Comparison of ENCODE assay signal across 7 cellular contexts in the genomic region with DNA sequence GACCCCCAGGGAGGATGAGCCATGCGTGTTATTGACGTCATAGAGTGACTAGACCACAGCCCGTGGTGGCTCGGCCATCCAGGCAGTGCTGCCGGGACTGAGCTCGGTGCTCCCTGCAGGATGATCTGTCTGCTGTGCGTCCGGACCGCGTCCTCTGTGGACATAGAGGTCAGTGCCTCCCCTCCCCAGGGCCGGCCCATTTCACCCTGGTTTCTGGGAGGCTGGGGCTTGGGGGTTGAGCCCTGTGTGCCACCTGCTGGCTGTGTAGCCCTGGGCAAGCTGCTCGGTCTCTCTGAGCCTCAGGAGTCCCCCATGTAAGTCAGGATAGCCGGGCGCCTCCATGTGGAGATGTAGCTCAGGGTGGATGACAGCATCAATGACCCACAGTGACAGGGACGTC. TPM values are rescaled to one million over a fixed set of nuclear protein-coding genes. Genes with fewer than 3 reads are reported as not detected.
DNase-seq lines count a peak whose midpoint lies in the region; ATAC-seq, FAIRE-seq and TF ChIP-seq lines count a peak whose summit lies in the region.
"Had no signal": no experiment of that assay in that cellular context is flagged by ENCODE, and none has a peak within 500 bp of the region (broad histone marks: within the 10 kb centered on the region; RNA-seq: fewer than 3 reads in every experiment).

No MANE protein-coding gene starts in this region.

- H3K79me2 ChIP-seq in HCT116 (ENCODE audit: insufficient read depth, low read length) = no peaks in the 10 kb centered on the region
- H3K79me2 ChIP-seq in GM12878 (ENCODE audit: control insufficient read depth, insufficient read depth, low read length) = no peaks in the 10 kb centered on the region

- no peaks in the 10 kb centered on the region for H3K9me3 Mint-ChIP-seq in nephron progenitor cell
- H3K9me3 Mint-ChIP-seq in activated CD8-positive, alpha-beta memory T cell treated with anti-CD3 and anti-CD28 coated beads, Interleukin-2, amount 10 ng/mL, durations not matched to agents 7 days and 5 days (ENCODE audit: low read depth) = no peaks in the 10 kb centered on the region
- no peaks in the 10 kb centered on the region for H3K9me3 Mint-ChIP-seq in T-cell
- H3K9me3 Mint-ChIP-seq: stimulated activated naive CD8-positive, alpha-beta T cell treated with anti-CD3 and anti-CD28 coated beads, Interleukin-15, amount 100 ng/mL, for 72 hours had no signal

- no peak for TF ChIP-seq EP300 in GM12878 (IDR thresholded peaks at IDR 0.05; ENCODE audit: borderline replicate concordance in 1 of 2, control insufficient read depth in 1 of 2, low read depth in 2 of 2, low read length in 2 of 2)

- SMC1A ChIA-PET in GM12878 (lab: Charles Lee; ENCODE audit: uncharacterized antibody, unreplicated experiment) = no interaction called here

- no peak overlapping the region for H3K4me3 ChIP-seq in HCT116 (replicated peaks in 1 of 2; ENCODE audit: low read depth in 1 of 2, low read length in 2 of 2)
- no peak overlapping the region for H3K4me3 ChIP-seq in GM12878

- BruUV-seq in HCT116 (replicated peaks; lab: Mats Ljungman, UMichigan) (no TSS peak), GM12878 (replicated peaks; lab: Mats Ljungman, UMichigan) (no TSS peak)

- H3K27ac ChIP-seq in HCT116 (ENCODE audit: low read depth, low read length) (no peak overlapping the region), GM12878 (ENCODE audit: control insufficient read depth, insufficient read depth) (no peak overlapping the region)

- CTCF ChIA-PET in HCT116 (lab: Charles Lee) = interaction anchor here (0.7 kb wide), 1 partner anchor 9 kb away, joined by 3 read pairs; a partner anchor contains a TSS
- CTCF ChIA-PET in GM12878 (lab: Yijun Ruan, JAX) = interaction anchor here (1.0 to 1.7 kb wide), 3 partner anchors 24 to 170 kb away, joined by 3 to 6 read pairs (median 3); no protein-coding TSS in a partner anchor
- CTCF ChIA-PET in activated CD8-positive, alpha-beta memory T cell treated with anti-CD3 and anti-CD28 coated beads, Interleukin-2, amount 10 ng/mL, durations not matched to agents 7 days and 5 days (lab: Charles Lee) = interaction anchor here (1.1 to 1.4 kb wide), 3 partner anchors 34 to 93 kb away, joined by 3 to 4 read pairs (median 3); no protein-coding TSS in a partner anchor
- CTCF ChIA-PET in T-cell (lab: Charles Lee) = no interaction called here

- H3K36me3 ChIP-seq in HCT116 (ENCODE audit: control insufficient read depth in 1 of 2, insufficient read depth in 2 of 2, low read length in 2 of 2) (no peaks in the 10 kb centered on the region; a peak in 2 of 4 replicates), GM12878 (ENCODE audit: control insufficient read depth in 2 of 2, insufficient read depth in 2 of 2, low read length in 1 of 2) (peaks cover 2 to 11% of the 10 kb centered on the region in 2 experiments; a peak in 2 of 4 replicates)

- in situ Hi-C loops in GM12878 (cut with MboI) = no loop called here

- no peaks in the 10 kb centered on the region for H4K20me1 ChIP-seq in HCT116 (ENCODE audit: insufficient read depth)
- no peaks in the 10 kb centered on the region for H4K20me1 ChIP-seq in GM12878 (ENCODE audit: control insufficient read depth, insufficient read depth)

- ATAC-seq in HCT116 (peak; percentile 59), GM12878 (0 out of 3 replicates have a peak, but pooled peaks have one; percentile 19), T-cell (replicated peaks in 1 of 4) (no peak), HG03469 (IDR thresholded peaks at IDR 0.05; ENCODE audit: unreplicated experiment) (no peak)
- no peak for ATAC-seq in activated CD8-positive, alpha-beta memory T cell treated with anti-CD3 and anti-CD28 coated beads, Interleukin-2, amount 10 ng/mL, durations not matched to agents 7 days and 5 days
- ATAC-seq: stimulated activated naive CD8-positive, alpha-beta T cell treated with anti-CD3 and anti-CD28 coated beads, Interleukin-15, amount 100 ng/mL, for 72 hours had no signal

- TF ChIP-seq POLR2A in HCT116 (IDR thresholded peaks at IDR 0.05; ENCODE audit: borderline replicate concordance, extremely low read depth, insufficient read depth, insufficient read length) = no peak
- TF ChIP-seq POLR2A in GM12878 (IDR thresholded peaks at IDR 0.05; ENCODE audit: low read depth, low read length) = no peak

- H3K27me3 Mint-ChIP-seq in nephron progenitor cell (ENCODE audit: low read depth, poor library complexity) (no peaks in the 10 kb centered on the region), T-cell (no peaks in the 10 kb centered on the region)
- no peaks in the 10 kb centered on the region for H3K27me3 Mint-ChIP-seq in activated CD8-positive, alpha-beta memory T cell treated with anti-CD3 and anti-CD28 coated beads, Interleukin-2, amount 10 ng/mL, durations not matched to agents 7 days and 5 days
- H3K27me3 Mint-ChIP-seq: stimulated activated naive CD8-positive, alpha-beta T cell treated with anti-CD3 and anti-CD28 coated beads, Interleukin-15, amount 100 ng/mL, for 72 hours had no signal

- TF ChIP-seq CTCF in HCT116 (IDR thresholded peaks at IDR 0.05 in 2 of 3, conservative IDR thresholded peaks at IDR 0.05 in 1 of 3; ENCODE audit: borderline replicate concordance in 1 of 3, insufficient read depth in 1 of 3, low read depth in 2 of 3, low read length in 2 of 3) (peak; percentile 8 to 42 (median 8); a peak in 1 of 6 replicates), GM12878 (IDR thresholded peaks at IDR 0.05 in 2 of 3, conservative IDR thresholded peaks at IDR 0.05 in 1 of 3; ENCODE audit: control insufficient read depth in 2 of 3, extremely low read depth in 1 of 3, insufficient read depth in 1 of 3, low read depth in 3 of 3, low read length in 3 of 3) (peak in 2 of 3 experiments; percentile 12; a peak in 1 of 6 replicates), nephron progenitor cell (IDR thresholded peaks at IDR 0.05) (no peak)

- H3K4me2 ChIP-seq in HCT116 (ENCODE audit: low read length) (no peak overlapping the region), GM12878 (ENCODE audit: control insufficient read depth, insufficient read depth) (no peak overlapping the region)

- intact Hi-C loops in HCT116 (cut with micrococcal nuclease) (no loop called here), GM12878 (cut with micrococcal nuclease; ENCODE audit: unreplicated experiment) (no loop called here)

- H3K9me2 ChIP-seq in HCT116 (ENCODE audit: insufficient read depth) = no peaks in the 10 kb centered on the region

- no peak overlapping the region for H3K9ac ChIP-seq in HCT116 (ENCODE audit: low read length)
- no peak overlapping the region for H3K9ac ChIP-seq in GM12878 (ENCODE audit: control insufficient read depth, insufficient read depth, low read length)

- H3K27ac Mint-ChIP-seq in nephron progenitor cell (peak overlapping the region; percentile 92), T-cell (no peak overlapping the region)
- H3K27ac Mint-ChIP-seq in activated CD8-positive, alpha-beta memory T cell treated with anti-CD3 and anti-CD28 coated beads, Interleukin-2, amount 10 ng/mL, durations not matched to agents 7 days and 5 days = no peak overlapping the region
- H3K27ac Mint-ChIP-seq: stimulated activated naive CD8-positive, alpha-beta T cell treated with anti-CD3 and anti-CD28 coated beads, Interleukin-15, amount 100 ng/mL, for 72 hours had no signal

- peak; percentile 32; the same call in 1 of the 2 replicates for TF ChIP-seq RAD21 in HCT116 (IDR thresholded peaks at IDR 0.05; ENCODE audit: low read depth)
- no peak for TF ChIP-seq RAD21 in GM12878 (IDR thresholded peaks at IDR 0.05; ENCODE audit: insufficient read depth, low read depth, low read length)

- no peaks in the 10 kb centered on the region for H3K9me3 ChIP-seq in HCT116 (ENCODE audit: control insufficient read depth in 1 of 2, insufficient read depth in 1 of 2, low read depth in 1 of 2, low read length in 2 of 2)
- H3K9me3 ChIP-seq in GM12878 (replicated peaks; ENCODE audit: control insufficient read depth, insufficient read depth, low read length) = no peaks in the 10 kb centered on the region

- H3K4me1 ChIP-seq in HCT116 (ENCODE audit: control insufficient read depth in 1 of 2, insufficient read depth in 2 of 2, low read length in 2 of 2) (no peaks in the 10 kb centered on the region), GM12878 (ENCODE audit: control insufficient read depth, insufficient read depth, low read length) (no peaks in the 10 kb centered on the region)

- H3K4me3 Mint-ChIP-seq in nephron progenitor cell = no peak overlapping the region
- no peak overlapping the region for H3K4me3 Mint-ChIP-seq in activated CD8-positive, alpha-beta memory T cell treated with anti-CD3 and anti-CD28 coated beads, Interleukin-2, amount 10 ng/mL, durations not matched to agents 7 days and 5 days
- no peak overlapping the region for H3K4me3 Mint-ChIP-seq in T-cell
- H3K4me3 Mint-ChIP-seq: stimulated activated naive CD8-positive, alpha-beta T cell treated with anti-CD3 and anti-CD28 coated beads, Interleukin-15, amount 100 ng/mL, for 72 hours had no signal

- H3K27me3 ChIP-seq in HCT116 (ENCODE audit: insufficient read depth, low read length) (no peaks in the 10 kb centered on the region), GM12878 (replicated peaks in 1 of 2; ENCODE audit: control insufficient read depth in 2 of 2, insufficient read depth in 2 of 2, low read length in 1 of 2) (no peaks in the 10 kb centered on the region)

- H3K4me1 Mint-ChIP-seq in nephron progenitor cell (peaks cover 17% of the 10 kb centered on the region), T-cell (no peaks in the 10 kb centered on the region)
- H3K4me1 Mint-ChIP-seq in activated CD8-positive, alpha-beta memory T cell treated with anti-CD3 and anti-CD28 coated beads, Interleukin-2, amount 10 ng/mL, durations not matched to agents 7 days and 5 days = no peaks in the 10 kb centered on the region

- FAIRE-seq in GM12878 (lab: Jason Lieb, UNC) = no peak

- 50% methylated on average over 15 of the region's 15 CpGs for WGBS in GM12878 (ENCODE audit: insufficient coverage, insufficient replicate concordance, low lambda C conversion rate, missing lambda C conversion rate)

- H2AFZ ChIP-seq in HCT116 (ENCODE audit: low read depth, low read length, poor library complexity, severe bottlenecking) (no peak overlapping the region), GM12878 (ENCODE audit: control insufficient read depth, low read depth, low read length) (no peak overlapping the region)

- RAD21 ChIA-PET in HCT116 (lab: Charles Lee; ENCODE audit: low non-redundant PET in 1 of 2, low total read pairs in 2 of 2, uncharacterized antibody in 2 of 2, unreplicated experiment in 2 of 2) = no interaction called here
- RAD21 ChIA-PET in GM12878 (lab: Charles Lee; ENCODE audit: unreplicated experiment) = no interaction called here

- DNase-seq in HCT116 (ENCODE audit: low read depth, low spot score) (no peak), GM12878 (ENCODE audit: low read depth, low spot score) (no peak), nephron progenitor cell (no peak), T-cell (no peak)
- DNase-seq in activated CD8-positive, alpha-beta memory T cell treated with anti-CD3 and anti-CD28 coated beads, Interleukin-2, amount 10 ng/mL, durations not matched to agents 7 days and 5 days = no peak
- DNase-seq: stimulated activated naive CD8-positive, alpha-beta T cell treated with anti-CD3 and anti-CD28 coated beads, Interleukin-15, amount 100 ng/mL, for 72 hours had no signal

- peaks cover 10% of the 10 kb centered on the region for H3K36me3 Mint-ChIP-seq in nephron progenitor cell (ENCODE audit: low read depth)
- H3K36me3 Mint-ChIP-seq in activated CD8-positive, alpha-beta memory T cell treated with anti-CD3 and anti-CD28 coated beads, Interleukin-2, amount 10 ng/mL, durations not matched to agents 7 days and 5 days = peaks cover 2% of the 10 kb centered on the region
- peaks cover 12% of the 10 kb centered on the region for H3K36me3 Mint-ChIP-seq in T-cell

- POLR2A ChIA-PET in HCT116 (lab: Charles Lee) = no interaction called here
- POLR2A ChIA-PET in GM12878 (lab: Charles Lee) = no interaction called here
- POLR2A ChIA-PET in T-cell (lab: Charles Lee) = no interaction called here

RNA-seq across cellular contexts. Expression of a gene that starts 8.3 kb away (rescaled TPM):
- total RNA-seq in HCT116 (2021; ENCODE audit: unreplicated experiment) = 74.1 TPM
- 62.2 and 63.0 TPM in 2 replicates for polyA plus RNA-seq in HCT116 (2012)
- 135 and 159 TPM in 2 replicates for total RNA-seq in GM12878 (2013; cell fraction: nucleolus; rRNA removed)
- total RNA-seq in GM12878 (2014; rRNA removed) = 15.9 and 20.4 TPM in 2 replicates
- total RNA-seq in GM12878 (2014; rRNA removed; fragmentation: Illumina TruSeq; extraction: Trizol) = 9.7 and 10.9 TPM in 2 replicates
- 61.5 and 77.0 TPM in 2 replicates for total RNA-seq in GM12878 (2021)
- 17.5 TPM for polyA plus RNA-seq in GM12878 (2011; ENCODE audit: low read depth)
- polyA plus RNA-seq in GM12878 (2011; rRNA removed) = 10.1 and 18.0 TPM in 2 replicates
- polyA plus RNA-seq in GM12878 (2011; cell fraction: cytosol; rRNA removed) = 18.5 and 24.1 TPM in 2 replicates
- polyA plus RNA-seq in GM12878 (2011; cell fraction: nucleus; rRNA removed) = 284 and 324 TPM in 2 replicates
- 46.1 and 49.1 TPM in 2 replicates for polyA plus RNA-seq in GM12878 (2012)
- polyA plus RNA-seq in GM12878 (2014; fragmentation: Illumina TruSeq; extraction: Trizol) = 4.9 and 22.7 TPM in 2 replicates
- polyA plus RNA-seq in GM12878 (2014; fragmentation: Nextera tagmentation; extraction: Ambion mirVana) = 1 to 10 TPM; 1.6 to 3.9 TPM
- 31.3 and 48.1 TPM in 2 replicates for polyA plus RNA-seq in GM12878 (2014; rRNA removed)
- polyA plus RNA-seq in GM12878 (2016; fragmentation: Nextera tagmentation; extraction: Ambion mirVana) = 10 to 100 TPM; 36.1 to 43.6 TPM
- polyA minus RNA-seq in GM12878 (2011; rRNA and poly(A)+ RNA removed) = 43.0 and 55.4 TPM in 2 replicates
- 32.2 and 38.4 TPM in 2 replicates for polyA minus RNA-seq in GM12878 (2011; cell fraction: cytosol; rRNA and poly(A)+ RNA removed)
- 47.4 and 83.8 TPM in 2 replicates for polyA minus RNA-seq in GM12878 (2011; cell fraction: nucleus; rRNA and poly(A)+ RNA removed)
- 100 to 1,000 TPM; 101 to 115 TPM for total RNA-seq in activated CD8-positive, alpha-beta memory T cell treated with anti-CD3 and anti-CD28 coated beads, Interleukin-2, amount 10 ng/mL, durations not matched to agents 7 days and 5 days
- total RNA-seq in T-cell = 100 to 1,000 TPM; 134 to 181 (median 161) TPM

RNA-seq across cellular contexts. Expression of a gene that starts 8.4 kb away (rescaled TPM):
- total RNA-seq in HCT116 (2021; ENCODE audit: unreplicated experiment) (40.1 TPM), GM12878 (2014; rRNA removed) (50.1 and 54.7 TPM in 2 replicates), GM12878 (2014; rRNA removed; fragmentation: Illumina TruSeq; extraction: Trizol) (16.4 and 17.2 TPM in 2 replicates), GM12878 (2021) (41.3 and 48.4 TPM in 2 replicates), T-cell (10 to 100 TPM in 3 of 5 donors, 1 to 10 TPM in 2; 5.8 to 24.1 (median 18.3) TPM)
- 27.3 and 28.3 TPM in 2 replicates for polyA plus RNA-seq in HCT116 (2012)
- 21.3 and 22.2 TPM in 2 replicates for total RNA-seq in GM12878 (2013; cell fraction: nucleolus; rRNA removed)
- 4.0 TPM for polyA plus RNA-seq in GM12878 (2011; ENCODE audit: low read depth)
- polyA plus RNA-seq in GM12878 (2011; rRNA removed) (11.8 and 32.9 TPM in 2 replicates), GM12878 (2014; fragmentation: Illumina TruSeq; extraction: Trizol) (0.19 and 8.1 TPM in 2 replicates), GM12878 (2014; fragmentation: Nextera tagmentation; extraction: Ambion mirVana) (1 to 10 TPM in 1 of 2 experiments, under 1 TPM in 1; 0.85 to 9.2 TPM), GM12878 (2014; rRNA removed) (46.9 and 49.0 TPM in 2 replicates), GM12878 (2016; fragmentation: Nextera tagmentation; extraction: Ambion mirVana) (10 to 100 TPM; 45.1 to 53.8 TPM)
- 71.1 and 110 TPM in 2 replicates for polyA plus RNA-seq in GM12878 (2011; cell fraction: cytosol; rRNA removed)
- 47.6 and 73.7 TPM in 2 replicates for polyA plus RNA-seq in GM12878 (2011; cell fraction: nucleus; rRNA removed)
- polyA plus RNA-seq in GM12878 (2012) = 14.5 and 15.4 TPM in 2 replicates
- 18.0 and 54.3 TPM in 2 replicates for polyA minus RNA-seq in GM12878 (2011; rRNA and poly(A)+ RNA removed)
- 13.1 and 15.4 TPM in 2 replicates for polyA minus RNA-seq in GM12878 (2011; cell fraction: cytosol; rRNA and poly(A)+ RNA removed)
- 10.2 and 15.9 TPM in 2 replicates for polyA minus RNA-seq in GM12878 (2011; cell fraction: nucleus; rRNA and poly(A)+ RNA removed)
- 10 to 100 TPM; 34.3 to 37.5 TPM for total RNA-seq in activated CD8-positive, alpha-beta memory T cell treated with anti-CD3 and anti-CD28 coated beads, Interleukin-2, amount 10 ng/mL, durations not matched to agents 7 days and 5 days

RNA-seq across cellular contexts. Expression of a gene that starts 29.4 kb away (rescaled TPM):
- total RNA-seq in HCT116 (2021; ENCODE audit: unreplicated experiment) (58.4 TPM), GM12878 (2014; rRNA removed) (0.06 TPM in 1 of 2 replicates, not detected in the other), GM12878 (2014; rRNA removed; fragmentation: Illumina TruSeq; extraction: Trizol) (not detected in 2 replicates), GM12878 (2021) (0.31 and 0.51 TPM in 2 replicates), T-cell (1 to 10 TPM; 2.9 to 6.8 (median 5.8) TPM)
- 45.9 and 52.4 TPM in 2 replicates for polyA plus RNA-seq in HCT116 (2012)
- 0.71 TPM in 1 of 2 replicates, not detected in the other for total RNA-seq in GM12878 (2013; cell fraction: nucleolus; rRNA removed)
- polyA plus RNA-seq in GM12878 (2011; ENCODE audit: low read depth) = not detected
- polyA plus RNA-seq in GM12878 (2011; rRNA removed) (0.05 TPM in 1 of 2 replicates, not detected in the other), GM12878 (2014; fragmentation: Illumina TruSeq; extraction: Trizol) (0.06 TPM in 1 of 2 replicates, not detected in the other), GM12878 (2014; fragmentation: Nextera tagmentation; extraction: Ambion mirVana) (not detected), GM12878 (2014; rRNA removed) (not detected in 2 replicates), GM12878 (2016; fragmentation: Nextera tagmentation; extraction: Ambion mirVana) (under 1 TPM; 0.10 to 0.19 TPM)
- polyA plus RNA-seq in GM12878 (2011; cell fraction: cytosol; rRNA removed) = 0.04 and 0.15 TPM in 2 replicates
- polyA plus RNA-seq in GM12878 (2011; cell fraction: nucleus; rRNA removed) = 0.78 and 0.98 TPM in 2 replicates
- 0.15 and 0.42 TPM in 2 replicates for polyA plus RNA-seq in GM12878 (2012)
- polyA minus RNA-seq in GM12878 (2011; rRNA and poly(A)+ RNA removed) = not detected in 2 replicates
- 0.62 TPM in 1 of 2 replicates, not detected in the other for polyA minus RNA-seq in GM12878 (2011; cell fraction: cytosol; rRNA and poly(A)+ RNA removed)
- not detected in 2 replicates for polyA minus RNA-seq in GM12878 (2011; cell fraction: nucleus; rRNA and poly(A)+ RNA removed)
- 1 to 10 TPM; 1.3 to 2.2 TPM for total RNA-seq in activated CD8-positive, alpha-beta memory T cell treated with anti-CD3 and anti-CD28 coated beads, Interleukin-2, amount 10 ng/mL, durations not matched to agents 7 days and 5 days

RNA-seq across cellular contexts. Expression of a gene that starts 36.5 kb away (rescaled TPM):
- total RNA-seq in HCT116 (2021; ENCODE audit: unreplicated experiment) = 226 TPM
- polyA plus RNA-seq in HCT116 (2012) = 110 and 125 TPM in 2 replicates
- total RNA-seq in GM12878 (2013; cell fraction: nucleolus; rRNA removed) = not detected in 2 replicates
- total RNA-seq in GM12878 (2014; rRNA removed) = 0.23 and 0.33 TPM in 2 replicates
- total RNA-seq in GM12878 (2014; rRNA removed; fragmentation: Illumina TruSeq; extraction: Trizol) = 0.67 TPM in 1 of 2 replicates, not detected in the other
- 0.85 and 1.3 TPM in 2 replicates for total RNA-seq in GM12878 (2021)
- not detected for polyA plus RNA-seq in GM12878 (2011; ENCODE audit: low read depth)
- not detected in 2 replicates for polyA plus RNA-seq in GM12878 (2011; rRNA removed)
- polyA plus RNA-seq in GM12878 (2011; cell fraction: cytosol; rRNA removed) = 0.10 TPM in 1 of 2 replicates, not detected in the other
- 0.21 and 0.67 TPM in 2 replicates for polyA plus RNA-seq in GM12878 (2011; cell fraction: nucleus; rRNA removed)
- 0.16 and 0.22 TPM in 2 replicates for polyA plus RNA-seq in GM12878 (2012)
- polyA plus RNA-seq in GM12878 (2014; fragmentation: Illumina TruSeq; extraction: Trizol) = not detected in 2 replicates
- polyA plus RNA-seq in GM12878 (2014; fragmentation: Nextera tagmentation; extraction: Ambion mirVana) = not detected
- polyA plus RNA-seq in GM12878 (2014; rRNA removed) = 0.24 TPM in 1 of 2 replicates, not detected in the other
- polyA plus RNA-seq in GM12878 (2016; fragmentation: Nextera tagmentation; extraction: Ambion mirVana) = 1 to 10 TPM; 1.4 to 2.5 TPM
- polyA minus RNA-seq in GM12878 (2011; rRNA and poly(A)+ RNA removed) = not detected in 2 replicates
- polyA minus RNA-seq in GM12878 (2011; cell fraction: cytosol; rRNA and poly(A)+ RNA removed) = not detected in 2 replicates
- not detected in 2 replicates for polyA minus RNA-seq in GM12878 (2011; cell fraction: nucleus; rRNA and poly(A)+ RNA removed)
- 1 to 10 TPM; 1.1 to 6.3 TPM for total RNA-seq in activated CD8-positive, alpha-beta memory T cell treated with anti-CD3 and anti-CD28 coated beads, Interleukin-2, amount 10 ng/mL, durations not matched to agents 7 days and 5 days
- total RNA-seq in T-cell = under 1 TPM in 2 of 5 donors, not detected in 3; 0.43 to 0.44 TPM

RNA-seq across cellular contexts. Expression of a gene that starts 46.5 kb away (rescaled TPM):
- total RNA-seq in HCT116 (2021; ENCODE audit: unreplicated experiment) (57.4 TPM), GM12878 (2014; rRNA removed) (14.7 and 20.6 TPM in 2 replicates), GM12878 (2014; rRNA removed; fragmentation: Illumina TruSeq; extraction: Trizol) (11.0 and 14.4 TPM in 2 replicates), GM12878 (2021) (71.3 and 74.0 TPM in 2 replicates), T-cell (10 to 100 TPM; 44.3 to 73.7 (median 68.8) TPM)
- polyA plus RNA-seq in HCT116 (2012) = 32.0 and 33.0 TPM in 2 replicates
- 23.8 and 28.6 TPM in 2 replicates for total RNA-seq in GM12878 (2013; cell fraction: nucleolus; rRNA removed)
- polyA plus RNA-seq in GM12878 (2011; ENCODE audit: low read depth) = 5.9 TPM
- polyA plus RNA-seq in GM12878 (2011; rRNA removed) (4.7 and 12.7 TPM in 2 replicates), GM12878 (2014; fragmentation: Illumina TruSeq; extraction: Trizol) (5.8 and 14.4 TPM in 2 replicates), GM12878 (2014; fragmentation: Nextera tagmentation; extraction: Ambion mirVana) (under 1 TPM; 0.08 to 0.84 TPM), GM12878 (2014; rRNA removed) (53.8 and 70.0 TPM in 2 replicates), GM12878 (2016; fragmentation: Nextera tagmentation; extraction: Ambion mirVana) (10 to 100 TPM in 1 of 2 experiments, 1 to 10 TPM in 1; 8.0 to 19.4 TPM)
- polyA plus RNA-seq in GM12878 (2011; cell fraction: cytosol; rRNA removed) = 26.7 and 35.4 TPM in 2 replicates
- polyA plus RNA-seq in GM12878 (2011; cell fraction: nucleus; rRNA removed) = 102 and 139 TPM in 2 replicates
- polyA plus RNA-seq in GM12878 (2012) = 21.2 and 28.2 TPM in 2 replicates
- polyA minus RNA-seq in GM12878 (2011; rRNA and poly(A)+ RNA removed) = 8.7 and 17.7 TPM in 2 replicates
- polyA minus RNA-seq in GM12878 (2011; cell fraction: cytosol; rRNA and poly(A)+ RNA removed) = 19.8 and 21.5 TPM in 2 replicates
- 12.5 and 23.1 TPM in 2 replicates for polyA minus RNA-seq in GM12878 (2011; cell fraction: nucleus; rRNA and poly(A)+ RNA removed)
- 10 to 100 TPM; 76.2 to 94.5 TPM for total RNA-seq in activated CD8-positive, alpha-beta memory T cell treated with anti-CD3 and anti-CD28 coated beads, Interleukin-2, amount 10 ng/mL, durations not matched to agents 7 days and 5 days

Comparison
In these comparisons a context has a peak if more than half of its experiments do, and no peak if none do; other contexts are left out.
1. ATAC-seq: peak in HCT116 (single experiment) and GM12878 (single experiment); none in activated CD8-positive, alpha-beta memory T cell treated with anti-CD3 and anti-CD28 coated beads, Interleukin-2, amount 10 ng/mL, durations not matched to agents 7 days and 5 days (single experiment), T-cell (0 of 4) and HG03469 (single experiment).
2. CTCF ChIA-PET loops: an anchor here in HCT116 (0.7 kb wide), GM12878 (1.0 to 1.7 kb wide) and activated CD8-positive, alpha-beta memory T cell treated with anti-CD3 and anti-CD28 coated beads, Interleukin-2, amount 10 ng/mL, durations not matched to agents 7 days and 5 days (1.1 to 1.4 kb wide); none called in T-cell.